Comparison of ENCODE assay signal across 13 cellular contexts in genomic region chr14:23123419-23123818, GRCh38. TPM values are rescaled to one million over a fixed set of nuclear protein-coding genes. Genes with fewer than 3 reads are reported as not detected.
DNase-seq lines count a peak whose midpoint lies in the region; ATAC-seq and TF ChIP-seq lines count a peak whose summit lies in the region.
"Had no signal": no experiment of that assay in that cellular context is flagged by ENCODE, and none has a peak within 500 bp of the region (broad histone marks: within the 10 kb centered on the region; RNA-seq: fewer than 3 reads in every experiment).

No MANE protein-coding gene starts in this region.

- peak; percentile 10 to 33 for DNase-seq in NCI-H2081 (lab: John Stamatoyannopoulos, UW)
- DNase-seq in NCI-H2081 treated with DMSO at 0.1 percent for 48 hours (lab: John Stamatoyannopoulos, UW): no peak
- peak; percentile 79 for DNase-seq in NCI-H82 treated with DMSO at 0.1 percent for 48 hours (lab: John Stamatoyannopoulos, UW; ENCODE audit: unreplicated experiment)
- DNase-seq in heart left ventricle: peak; percentile 64 to 90 (median 88)
- no peak for DNase-seq in stimulated activated naive B cell treated with anti-CD40 and anti-IgM and Interleukin-4, amounts not matched to agents 10 μg/mL and 1 μg/mL and 100 μg/mL, for 72 hours
- no peak for DNase-seq in SKM-1 treated with dmso at 0.1 percent for 144 hours (lab: John Stamatoyannopoulos, UW; ENCODE audit: unreplicated experiment)
- DNase-seq: activated naive CD4-positive, alpha-beta T cell treated with anti-CD3 and anti-CD28 coated beads for 36 hours had no signal

- ATAC-seq in heart left ventricle (peak; percentile 68 to 82 (median 78)), GM18868 (IDR thresholded peaks at IDR 0.05; ENCODE audit: unreplicated experiment) (no peak), HG02763 (IDR thresholded peaks at IDR 0.05; ENCODE audit: unreplicated experiment) (no peak)
- no peak for ATAC-seq in stimulated activated naive B cell treated with anti-CD40 and anti-IgM and Interleukin-4, amounts not matched to agents 10 μg/mL and 1 μg/mL and 100 μg/mL, for 72 hours (replicated peaks)
- ATAC-seq: A549 had no signal

- H3K27me3 ChIP-seq in heart left ventricle: no peaks in the 10 kb centered on the region

- TF ChIP-seq CTCF in heart left ventricle (IDR thresholded peaks at IDR 0.05): no peak

- intact Hi-C loops in heart left ventricle (cut with DNase I): loop anchor here in 6 of 10 donors (2.0 to 10.0 kb wide), 6 partner anchors 31 to 251 kb away; partner anchors contain the start of genes CMTM5 (in 1 of the 6), IL25 (in 1 of the 6) and PPP1R3E (in 1 of the 6)

- no peak overlapping the region for H3K4me3 Mint-ChIP-seq in stimulated activated naive B cell treated with anti-CD40 and anti-IgM and Interleukin-4, amounts not matched to agents 10 μg/mL and 1 μg/mL and 100 μg/mL, for 72 hours
- H3K4me3 Mint-ChIP-seq: activated naive CD4-positive, alpha-beta T cell treated with anti-CD3 and anti-CD28 coated beads for 36 hours; IgD-negative memory B cell; neural crest cell had no signal

- no peaks in the 10 kb centered on the region for H3K36me3 Mint-ChIP-seq in stimulated activated naive B cell treated with anti-CD40 and anti-IgM and Interleukin-4, amounts not matched to agents 10 μg/mL and 1 μg/mL and 100 μg/mL, for 72 hours

- no peak overlapping the region for H3K4me3 ChIP-seq in heart left ventricle
- H3K4me3 ChIP-seq: A549, tibial nerve had no signal

- no peak for TF ChIP-seq POLR2A in heart left ventricle (IDR thresholded peaks at IDR 0.05)

- peaks cover 33 to 41% of the 10 kb centered on the region in 2 donors for H3K4me1 Mint-ChIP-seq in stimulated activated naive B cell treated with anti-CD40 and anti-IgM and Interleukin-4, amounts not matched to agents 10 μg/mL and 1 μg/mL and 100 μg/mL, for 72 hours

- no peaks in the 10 kb centered on the region for H3K9me3 ChIP-seq in heart left ventricle
- H3K9me3 ChIP-seq: A549, tibial nerve had no signal

- H3K4me1 ChIP-seq in heart left ventricle: peaks cover 0 to 31% (median 8%) of the 10 kb centered on the region in 12 donors
- H3K4me1 ChIP-seq: A549 had no signal

- no peaks in the 10 kb centered on the region for H3K9me3 Mint-ChIP-seq in stimulated activated naive B cell treated with anti-CD40 and anti-IgM and Interleukin-4, amounts not matched to agents 10 μg/mL and 1 μg/mL and 100 μg/mL, for 72 hours
- H3K9me3 Mint-ChIP-seq: activated naive CD4-positive, alpha-beta T cell treated with anti-CD3 and anti-CD28 coated beads for 36 hours; IgD-negative memory B cell; neural crest cell had no signal

- peak overlapping the region in 3 of 12 donors; percentile 39 to 48 (median 39) for H3K27ac ChIP-seq in heart left ventricle
- H3K27ac ChIP-seq: A549, tibial nerve had no signal

- peak overlapping the region; percentile 10 for H3K27ac Mint-ChIP-seq in stimulated activated naive B cell treated with anti-CD40 and anti-IgM and Interleukin-4, amounts not matched to agents 10 μg/mL and 1 μg/mL and 100 μg/mL, for 72 hours
- H3K27ac Mint-ChIP-seq: activated naive CD4-positive, alpha-beta T cell treated with anti-CD3 and anti-CD28 coated beads for 36 hours had no signal

- 26 to 30% (median 27%) methylated on average over 6 to 8 of the region's 8 CpGs for WGBS in heart left ventricle, 4 donors

- no peaks in the 10 kb centered on the region for H3K27me3 Mint-ChIP-seq in stimulated activated naive B cell treated with anti-CD40 and anti-IgM and Interleukin-4, amounts not matched to agents 10 μg/mL and 1 μg/mL and 100 μg/mL, for 72 hours
- H3K27me3 Mint-ChIP-seq: IgD-negative memory B cell had no signal

- peaks cover 0 to 16% (median 0%) of the 10 kb centered on the region in 9 donors for H3K36me3 ChIP-seq in heart left ventricle

RNA-seq across cellular contexts. Expression of gene CEBPE, which starts 4.4 kb away (rescaled TPM):
- total RNA-seq in heart left ventricle: under 1 TPM in 3 of 9 donors, not detected in 6; 0.18 to 0.32 (median 0.24) TPM
- polyA plus RNA-seq in heart left ventricle: not detected
- total RNA-seq: neural crest cell, tibial nerve had no signal
- polyA plus RNA-seq: IgD-negative memory B cell had no signal

RNA-seq across cellular contexts. Expression of gene CIROP, which starts 18.6 kb away (rescaled TPM):
- total RNA-seq in heart left ventricle: not detected
- not detected for polyA plus RNA-seq in heart left ventricle
- total RNA-seq: activated naive CD4-positive, alpha-beta T cell treated with anti-CD3 and anti-CD28 coated beads for 36 hours; neural crest cell; tibial nerve had no signal
- polyA plus RNA-seq: A549, IgD-negative memory B cell had no signal

RNA-seq across cellular contexts. Expression of gene C14orf119, which starts 28.1 kb away (rescaled TPM):
- total RNA-seq in heart left ventricle: 10 to 100 TPM; 15.3 to 35.9 (median 29.6) TPM
- polyA plus RNA-seq in heart left ventricle: 10 to 100 TPM in 1 of 2 donors, 1 to 10 TPM in 1; 8.1 to 47.7 TPM

RNA-seq across cellular contexts. Expression of gene ACIN1, which starts 28.5 kb away (rescaled TPM):
- total RNA-seq in heart left ventricle: 10 to 100 TPM; 42.0 to 91.2 (median 65.6) TPM
- 10 to 100 TPM; 46.2 to 71.5 TPM for polyA plus RNA-seq in heart left ventricle

Comparison
In these comparisons a context has a peak if more than half of its experiments do, and no peak if none do; other contexts are left out.
1. DNase-seq: peak in NCI-H2081 (2 of 2), NCI-H82 treated with DMSO at 0.1 percent for 48 hours (single experiment) and heart left ventricle (5 of 5); none in NCI-H2081 treated with DMSO at 0.1 percent for 48 hours (single experiment), stimulated activated naive B cell treated with anti-CD40 and anti-IgM and Interleukin-4, amounts not matched to agents 10 μg/mL and 1 μg/mL and 100 μg/mL, for 72 hours (single experiment) and SKM-1 treated with dmso at 0.1 percent for 144 hours (single experiment).
2. ATAC-seq: peak in heart left ventricle (4 of 4); none in stimulated activated naive B cell treated with anti-CD40 and anti-IgM and Interleukin-4, amounts not matched to agents 10 μg/mL and 1 μg/mL and 100 μg/mL, for 72 hours (0 of 2), GM18868 (single experiment) and HG02763 (single experiment).